Comparison of ENCODE assay signal across 18 cellular contexts in the genomic region with DNA sequence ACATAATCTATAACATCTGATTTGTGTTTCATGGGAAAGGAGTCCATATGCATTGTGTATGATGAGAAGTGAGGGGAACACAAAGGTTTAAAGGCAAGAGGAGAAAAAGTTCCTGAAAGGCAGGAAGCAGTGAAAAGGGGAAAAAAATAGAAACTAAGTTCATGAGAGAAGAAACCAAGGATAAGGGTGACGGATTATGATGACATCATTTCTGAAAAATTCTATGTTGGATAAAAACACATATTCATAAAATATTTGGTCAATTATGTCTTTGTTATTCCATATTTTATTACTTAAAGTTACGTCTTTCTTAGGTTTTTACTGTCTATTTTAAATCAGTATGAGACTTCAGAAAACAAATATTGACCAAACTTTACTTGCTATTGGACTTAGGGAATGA. TPM values are rescaled to one million over a fixed set of nuclear protein-coding genes. Genes with fewer than 3 reads are reported as not detected.
"Had no signal": no experiment of that assay in that cellular context is flagged by ENCODE, and none has a peak within 500 bp of the region (broad histone marks: within the 10 kb centered on the region; RNA-seq: fewer than 3 reads in every experiment).

No MANE protein-coding gene starts in this region.

- H3K27me3 ChIP-seq: adrenal gland, body of pancreas, foreskin keratinocyte had no signal

- H3K4me3 ChIP-seq: adrenal gland, body of pancreas had no signal

- DNase-seq: activated CD4-positive, alpha-beta T cell treated with anti-CD3 and anti-CD28 coated beads for 36 hours; activated naive CD4-positive, alpha-beta T cell treated with anti-CD3 and anti-CD28 coated beads for 36 hours; adrenal gland; body of pancreas; central memory CD4-positive, alpha-beta T cell; cortex of kidney; effector memory CD4-positive, alpha-beta T cell; foreskin keratinocyte; immature natural killer cell; left colon; mammary epithelial cell; natural killer cell; right cardiac atrium; stimulated activated CD4-positive, alpha-beta T cell treated with anti-CD3 and anti-CD28 coated beads, Interleukin-2, amount 100 ng/mL, for 24 hours; stimulated activated naive CD4-positive, alpha-beta T cell; T-helper 1 cell; WERI-Rb-1 had no signal

- H3K4me1 ChIP-seq: adrenal gland, body of pancreas had no signal

- ATAC-seq: activated CD4-positive, alpha-beta T cell treated with anti-CD3 and anti-CD28 coated beads for 36 hours; body of pancreas; foreskin keratinocyte; left colon; natural killer cell; right cardiac atrium had no signal

- H3K36me3 ChIP-seq: adrenal gland, WERI-Rb-1 had no signal

- H3K27ac ChIP-seq: adrenal gland, body of pancreas, foreskin keratinocyte, WERI-Rb-1 had no signal

- H3K9me3 ChIP-seq: adrenal gland, body of pancreas had no signal

RNA-seq across cellular contexts. Expression of gene CP, which starts 48.6 kb away (rescaled TPM):
- total RNA-seq: activated CD4-positive, alpha-beta T cell treated with anti-CD3 and anti-CD28 coated beads for 36 hours; activated naive CD4-positive, alpha-beta T cell treated with anti-CD3 and anti-CD28 coated beads for 36 hours; epithelial cell of proximal tubule; foreskin keratinocyte; mammary epithelial cell; natural killer cell had no signal
- polyA plus RNA-seq: foreskin keratinocyte, mammary epithelial cell had no signal
